1 cellular context compared by ENCODE assay signal in the genomic region with DNA sequence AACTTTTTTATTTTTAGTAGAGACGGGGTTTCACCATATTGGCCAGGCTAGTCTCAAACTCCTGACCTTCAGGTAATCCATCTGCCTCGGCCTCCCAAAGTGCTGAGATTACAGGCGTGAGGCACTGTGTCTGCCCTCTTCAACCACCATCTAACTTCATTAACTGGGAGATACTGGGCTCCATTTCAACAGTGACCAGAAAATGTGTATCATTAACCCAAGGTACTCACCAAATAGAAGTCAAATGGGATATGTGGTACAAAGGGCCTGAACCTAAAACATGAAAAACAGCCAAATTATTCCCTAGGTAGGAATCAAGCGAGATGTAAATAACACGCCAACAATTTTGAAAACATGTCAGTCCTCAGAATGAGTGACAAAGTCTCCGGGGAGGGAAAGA.
TF ChIP-seq lines count a peak whose summit lies in the region.

No MANE protein-coding gene starts in this region.

TF ChIP-seq in GM12878, 131 proteins besides CTCF, POLR2A, EP300 and RAD21:
- TF ChIP-seq DPF2 (IDR thresholded peaks at IDR 0.05) (no peak), RELA (IDR thresholded peaks at IDR 0.05; ENCODE audit: borderline replicate concordance, partially characterized antibody) (no peak), POLR2AphosphoS5 (IDR thresholded peaks at IDR 0.05; ENCODE audit: low read length) (no peak), IKZF1 (conservative IDR thresholded peaks at IDR 0.05) (no peak), SUPT20H (IDR thresholded peaks at IDR 0.05; ENCODE audit: borderline replicate concordance, control insufficient read depth, low read depth, low read length) (no peak), SMARCA5 (IDR thresholded peaks at IDR 0.05) (no peak), SIX5 (IDR thresholded peaks at IDR 0.05; ENCODE audit: low read depth, low read length, severe bottlenecking) (no peak), NR2F1 (conservative IDR thresholded peaks at IDR 0.05) (no peak)
- TF ChIP-seq, protein P1, sequence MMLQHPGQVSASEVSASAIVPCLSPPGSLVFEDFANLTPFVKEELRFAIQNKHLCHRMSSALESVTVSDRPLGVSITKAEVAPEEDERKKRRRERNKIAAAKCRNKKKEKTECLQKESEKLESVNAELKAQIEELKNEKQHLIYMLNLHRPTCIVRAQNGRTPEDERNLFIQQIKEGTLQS (IDR thresholded peaks at IDR 0.05; ENCODE audit: borderline replicate concordance, extremely low read depth, low read depth, low read length): no peak
